ENCODE assay signal across 1 cellular context in genomic region chr12:122318607-122319311, GRCh38.
TF ChIP-seq lines count a peak whose summit lies in the region.

No MANE protein-coding gene starts in this region.

TF ChIP-seq in endothelial cell of umbilical vein, 7 proteins besides CTCF, POLR2A, EP300 and RAD21 (continued from another document):
- TF ChIP-seq MAX (IDR thresholded peaks at IDR 0.05; ENCODE audit: insufficient read depth, insufficient read length) (no peak), FOS (IDR thresholded peaks at IDR 0.05; ENCODE audit: borderline replicate concordance, insufficient read depth, low read length) (peak; percentile 62)
